25 cellular contexts compared by ENCODE assay signal in the genomic region with DNA sequence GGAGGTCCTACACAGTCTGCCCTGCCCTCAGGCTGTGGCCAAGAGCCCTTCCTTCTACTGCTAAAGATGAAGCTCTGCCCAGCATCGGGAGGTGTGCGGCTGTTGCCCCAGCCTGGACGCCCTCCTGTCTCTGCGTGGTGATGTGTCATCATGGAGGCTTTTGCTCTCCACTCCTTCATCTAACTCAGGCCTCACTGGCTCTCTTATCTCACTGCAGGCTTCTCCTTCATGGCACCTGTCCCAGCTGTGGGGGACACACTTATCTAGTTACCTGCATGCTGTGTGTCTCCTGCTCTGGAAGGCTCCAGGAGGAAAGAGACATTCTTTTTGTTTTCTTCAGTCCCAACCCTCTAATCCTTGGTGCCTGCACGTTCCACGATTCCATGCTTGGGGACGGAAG.
"Had no signal": no experiment of that assay in that cellular context is flagged by ENCODE, and none has a peak within 500 bp of the region (broad histone marks: within the 10 kb centered on the region; RNA-seq: fewer than 3 reads in every experiment).

No MANE protein-coding gene starts in this region.

- H3K4me1 ChIP-seq: testis, tibial artery had no signal

- H3K27me3 Mint-ChIP-seq: type B pancreatic cell had no signal

- H3K4me3 Mint-ChIP-seq: effector memory CD8-positive, alpha-beta T cell; naive thymus-derived CD8-positive, alpha-beta T cell; stimulated activated effector memory CD8-positive, alpha-beta T cell treated with anti-CD3 and anti-CD28 coated beads, Interleukin-12 subunit alpha, Interleukin-12 subunit beta, amount 100 ng/mL, for 72 hours; type B pancreatic cell had no signal

- ATAC-seq: effector memory CD8-positive, alpha-beta T cell; gastroesophageal sphincter; heart right ventricle; left colon; left ventricle myocardium superior; lower lobe of right lung; naive thymus-derived CD8-positive, alpha-beta T cell; sciatic nerve; stimulated activated effector memory CD8-positive, alpha-beta T cell treated with anti-CD3 and anti-CD28 coated beads, Interleukin-12 subunit alpha, Interleukin-12 subunit beta, amount 100 ng/mL, for 72 hours had no signal

- FAIRE-seq: endometrium, islet of Langerhans had no signal

- H3K36me3 ChIP-seq: gastroesophageal sphincter, heart right ventricle, lower lobe of right lung, prostate gland, right atrium auricular region, tibial artery had no signal

- H3K27me3 ChIP-seq: gastroesophageal sphincter, right atrium auricular region, testis, tibial artery had no signal

- H3K4me3 ChIP-seq: gastroesophageal sphincter, heart right ventricle, lower lobe of right lung, prostate gland, right atrium auricular region, testis, tibial artery had no signal

- H3K27ac Mint-ChIP-seq: effector memory CD8-positive, alpha-beta T cell; stimulated activated effector memory CD8-positive, alpha-beta T cell treated with anti-CD3 and anti-CD28 coated beads, Interleukin-12 subunit alpha, Interleukin-12 subunit beta, amount 100 ng/mL, for 72 hours; type B pancreatic cell had no signal

- H3K9ac ChIP-seq: parathyroid adenoma had no signal

- H3K9me3 Mint-ChIP-seq: effector memory CD8-positive, alpha-beta T cell; naive thymus-derived CD8-positive, alpha-beta T cell; stimulated activated effector memory CD8-positive, alpha-beta T cell treated with anti-CD3 and anti-CD28 coated beads, Interleukin-12 subunit alpha, Interleukin-12 subunit beta, amount 100 ng/mL, for 72 hours; type B pancreatic cell had no signal

- H2AFZ ChIP-seq: parathyroid adenoma had no signal

- DNase-seq: cerebellar nuclear complex; cortex of kidney; effector memory CD8-positive, alpha-beta T cell; heart right ventricle; hippocampal formation; kidney glomerular epithelial cell; left ventricle myocardium superior; lower lobe of right lung; naive thymus-derived CD8-positive, alpha-beta T cell; stimulated activated CD4-positive, alpha-beta T cell treated with anti-CD3 and anti-CD28 coated beads, Interleukin-2, amount 100 ng/mL, for 24 hours; stimulated activated CD4-positive, alpha-beta T cell treated with anti-CD3 and anti-CD28 coated beads, Interleukin-4, amount 100 ng/mL, for 24 hours; stimulated activated naive CD4-positive, alpha-beta T cell treated with Interleukin-2 at 50 U/mL for 16 hours; substantia nigra; testis; tibial artery had no signal

- H3K36me3 Mint-ChIP-seq: naive thymus-derived CD8-positive, alpha-beta T cell; stimulated activated effector memory CD8-positive, alpha-beta T cell treated with anti-CD3 and anti-CD28 coated beads, Interleukin-12 subunit alpha, Interleukin-12 subunit beta, amount 100 ng/mL, for 72 hours had no signal

- H3K9me3 ChIP-seq: gastroesophageal sphincter, heart right ventricle, lower lobe of right lung, prostate gland, right atrium auricular region, testis, tibial artery had no signal

- H3K4me1 Mint-ChIP-seq: stimulated activated effector memory CD8-positive, alpha-beta T cell treated with anti-CD3 and anti-CD28 coated beads, Interleukin-12 subunit alpha, Interleukin-12 subunit beta, amount 100 ng/mL, for 72 hours had no signal

- H3K27ac ChIP-seq: gastroesophageal sphincter, heart right ventricle, lower lobe of right lung, parathyroid adenoma, prostate gland, right atrium auricular region, testis, tibial artery had no signal
